ENCODE assay signal across 14 cellular contexts in genomic region chr7:30472771-30473392, GRCh38. TPM values are rescaled to one million over a fixed set of nuclear protein-coding genes. Genes with fewer than 3 reads are reported as not detected.
A peak's percentile ranks its signal among the peaks of the same experiment; 100 is the strongest.
DNase-seq lines count a peak whose midpoint lies in the region; ATAC-seq, FAIRE-seq and TF ChIP-seq lines count a peak whose summit lies in the region.
"Had no signal": no experiment of that assay in that cellular context is flagged by ENCODE, and none has a peak within 500 bp of the region (broad histone marks: within the 10 kb centered on the region; RNA-seq: fewer than 3 reads in every experiment).

No MANE protein-coding gene starts in this region.

- no peak overlapping the region for H2BK15ac ChIP-seq in mesenchymal stem cell (ENCODE audit: low read depth, poor library complexity, severe bottlenecking)

- H3K18ac ChIP-seq in mesenchymal stem cell (ENCODE audit: low read depth in 1 of 2, low read length in 2 of 2): no peak overlapping the region

- H2BK12ac ChIP-seq in mesenchymal stem cell (ENCODE audit: low read length in 2 of 2): no peak overlapping the region

- no peak for FAIRE-seq in pancreas (lab: Jason Lieb, UNC)

- no peak overlapping the region for H2AK5ac ChIP-seq in mesenchymal stem cell (ENCODE audit: low read length, severe bottlenecking)

- peak overlapping the region; percentile 31 for H3K9ac ChIP-seq in mesenchymal stem cell (ENCODE audit: low read length)

- H2BK120ac ChIP-seq in mesenchymal stem cell (ENCODE audit: low read depth, low read length): no peak overlapping the region

- no peak for TF ChIP-seq CTCF in left ventricle myocardium inferior (IDR thresholded peaks at IDR 0.05; ENCODE audit: borderline replicate concordance)
- TF ChIP-seq CTCF in cardiac fibroblast (IDR thresholded peaks at IDR 0.05; ENCODE audit: low read depth, low read length): no peak
- no peak for TF ChIP-seq CTCF in upper lobe of right lung (IDR thresholded peaks at IDR 0.05)
- no peak for TF ChIP-seq CTCF in pancreas (IDR thresholded peaks at IDR 0.05)

- intact Hi-C loops in left ventricle myocardium inferior (cut with micrococcal nuclease): no loop called here
- intact Hi-C loops in Right ventricle myocardium inferior (cut with DNase I): loop anchor here (10.0 kb wide), 1 partner anchor 188 kb away; the partner anchor contains the start of gene ZNRF2
- intact Hi-C loops in upper lobe of right lung (cut with DNase I): no loop called here
- intact Hi-C loops in pancreas (cut with DNase I): no loop called here

- no peak overlapping the region for H3K4ac ChIP-seq in mesenchymal stem cell (ENCODE audit: low read depth in 1 of 2, low read length in 2 of 2)

- ATAC-seq in Right ventricle myocardium inferior (no peak), upper lobe of right lung (no peak), pancreas (no peak), HG03439 (IDR thresholded peaks at IDR 0.05; ENCODE audit: unreplicated experiment) (no peak)
- ATAC-seq: Panc1 had no signal

- no peak overlapping the region for H3K4me3 ChIP-seq in left ventricle myocardium inferior
- no peak overlapping the region for H3K4me3 ChIP-seq in cardiac fibroblast (replicated peaks in 1 of 2; ENCODE audit: low read depth in 2 of 2, low read length in 2 of 2)
- peak overlapping the region in 1 of 2 experiments; percentile 55 for H3K4me3 ChIP-seq in mesenchymal stem cell (ENCODE audit: insufficient read depth in 1 of 2, low read depth in 1 of 2, low read length in 2 of 2)
- H3K4me3 ChIP-seq in upper lobe of right lung: no peak overlapping the region
- no peak overlapping the region for H3K4me3 ChIP-seq in pancreas
- H3K4me3 ChIP-seq: suprapubic skin had no signal

- no peak overlapping the region for H2BK5ac ChIP-seq in mesenchymal stem cell (ENCODE audit: low read depth, low read length, poor library complexity, severe bottlenecking)

- WGBS in mesenchymal stem cell: 0% methylated on average over 1 of the region's 1 CpG
- 87 to 95% methylated on average over 1 of the region's 1 CpG for WGBS in pancreas, 2 donors

- no peak overlapping the region for H3K4me2 ChIP-seq in mesenchymal stem cell (ENCODE audit: low read length, poor library complexity, severe bottlenecking)

- H3K79me1 ChIP-seq in mesenchymal stem cell (replicated peaks; ENCODE audit: low read length, poor library complexity, severe bottlenecking): peaks cover 42% of the 10 kb centered on the region

- no peak overlapping the region for H3K23ac ChIP-seq in mesenchymal stem cell (ENCODE audit: low read length in 2 of 2)

- no peak overlapping the region for H4K91ac ChIP-seq in mesenchymal stem cell (ENCODE audit: low read length)

- H3K14ac ChIP-seq in mesenchymal stem cell (ENCODE audit: low read length in 2 of 2): no peak overlapping the region

- DNase-seq in left ventricle myocardium inferior (no peak), Right ventricle myocardium inferior (ENCODE audit: missing footprints) (no peak), cardiac fibroblast (ENCODE audit: low read depth in 2 of 2) (peak; percentile 87 to 95), mesenchymal stem cell (peak; percentile 54), upper lobe of right lung (no peak), NCI-H187 (lab: John Stamatoyannopoulos, UW) (no peak), pancreas (no peak)
- DNase-seq: activated T-cell treated with anti-CD3 and anti-CD28 coated beads, Interleukin-2, amount 50 U/mL, for 72 hours; cortex of kidney; NCI-H1417; stimulated activated CD4-positive, alpha-beta T cell treated with anti-CD3 and anti-CD28 coated beads, Interleukin-2, amount 100 ng/mL, for 48 hours had no signal

- H3K36me3 ChIP-seq in left ventricle myocardium inferior (no peaks in the 10 kb centered on the region), mesenchymal stem cell (ENCODE audit: control insufficient read depth in 1 of 2, insufficient read depth in 2 of 2, low read depth in 1 of 2, low read length in 2 of 2) (peaks cover 0 to 3% of the 10 kb centered on the region in 2 experiments), upper lobe of right lung (no peaks in the 10 kb centered on the region), pancreas (no peaks in the 10 kb centered on the region)
- H3K36me3 ChIP-seq: suprapubic skin had no signal

- H4K8ac ChIP-seq in mesenchymal stem cell (ENCODE audit: low read length): no peak overlapping the region

- H3K27me3 ChIP-seq in left ventricle myocardium inferior (ENCODE audit: low read depth): no peaks in the 10 kb centered on the region
- H3K27me3 ChIP-seq in mesenchymal stem cell (ENCODE audit: control insufficient read depth in 1 of 2, insufficient read depth in 1 of 2, low read length in 2 of 2): no peaks in the 10 kb centered on the region
- no peaks in the 10 kb centered on the region for H3K27me3 ChIP-seq in upper lobe of right lung
- no peaks in the 10 kb centered on the region for H3K27me3 ChIP-seq in pancreas
- H3K27me3 ChIP-seq: suprapubic skin had no signal

- H3K9me3 ChIP-seq in left ventricle myocardium inferior (replicated peaks) (no peaks in the 10 kb centered on the region), mesenchymal stem cell (ENCODE audit: control insufficient read depth, low read length) (no peaks in the 10 kb centered on the region), upper lobe of right lung (no peaks in the 10 kb centered on the region), pancreas (no peaks in the 10 kb centered on the region)
- H3K9me3 ChIP-seq: suprapubic skin had no signal

- H2AFZ ChIP-seq in mesenchymal stem cell (ENCODE audit: low read depth, low read length): no peak overlapping the region

- peak overlapping the region; percentile 98 for H3K27ac ChIP-seq in left ventricle myocardium inferior (replicated peaks)
- no peak overlapping the region for H3K27ac ChIP-seq in mesenchymal stem cell (ENCODE audit: low read length, poor library complexity, severe bottlenecking)
- peak overlapping the region; percentile 68 for H3K27ac ChIP-seq in upper lobe of right lung
- no peak overlapping the region for H3K27ac ChIP-seq in pancreas

- H3K4me1 ChIP-seq in left ventricle myocardium inferior (peaks cover 100% of the 10 kb centered on the region), mesenchymal stem cell (ENCODE audit: control insufficient read depth, insufficient read depth, low read depth, low read length) (peaks cover 16% of the 10 kb centered on the region), upper lobe of right lung (peaks cover 96% of the 10 kb centered on the region), pancreas (peaks cover 5 to 22% (median 11%) of the 10 kb centered on the region in 3 donors)

RNA-seq across cellular contexts. Expression of gene NOD1, which starts 5.7 kb away (rescaled TPM):
- total RNA-seq in left ventricle myocardium inferior: 7.0 TPM
- total RNA-seq in Right ventricle myocardium inferior: 8.4 TPM
- polyA plus RNA-seq in mesenchymal stem cell (2013, experiment 1 of 2): 1.1 TPM
- polyA plus RNA-seq in mesenchymal stem cell (2013, experiment 2 of 2): 1.1 TPM
- 43.5 TPM for total RNA-seq in upper lobe of right lung
- total RNA-seq in pancreas: 1 to 10 TPM; 1.9 to 8.0 (median 2.6) TPM
- 1 to 10 TPM; 4.8 to 9.9 TPM for polyA plus RNA-seq in pancreas

RNA-seq across cellular contexts. Expression of gene GGCT, which starts 31.7 kb away (rescaled TPM):
- total RNA-seq in left ventricle myocardium inferior: 18.9 TPM
- total RNA-seq in Right ventricle myocardium inferior: 18.9 TPM
- 15.7 TPM for polyA plus RNA-seq in mesenchymal stem cell (2013, experiment 1 of 2)
- 15.0 TPM for polyA plus RNA-seq in mesenchymal stem cell (2013, experiment 2 of 2)
- total RNA-seq in upper lobe of right lung: 25.6 TPM
- 10 to 100 TPM in 5 of 6 donors, 1 to 10 TPM in 1; 9.6 to 18.9 (median 15.6) TPM for total RNA-seq in pancreas
- 10 to 100 TPM; 26.8 to 30.3 TPM for polyA plus RNA-seq in pancreas

Comparison
In these comparisons a context has a peak if more than half of its experiments do, and no peak if none do; other contexts are left out.
1. DNase-seq: peak in cardiac fibroblast (2 of 2) and mesenchymal stem cell (single experiment); none in left ventricle myocardium inferior (single experiment), Right ventricle myocardium inferior (single experiment), upper lobe of right lung (single experiment), NCI-H187 (0 of 2) and pancreas (0 of 6).
2. H3K27ac ChIP-seq: peak in left ventricle myocardium inferior (single experiment) and upper lobe of right lung (single experiment); none in mesenchymal stem cell (single experiment) and pancreas (0 of 4).